8 cellular contexts compared by ENCODE assay signal in genomic region chr18:76495435-76496199, GRCh38. TPM values are rescaled to one million over a fixed set of nuclear protein-coding genes. Genes with fewer than 3 reads are reported as not detected.
DNase-seq lines count a peak whose midpoint lies in the region; ATAC-seq and TF ChIP-seq lines count a peak whose summit lies in the region.

No MANE protein-coding gene starts in this region.

- H3K36me3 Mint-ChIP-seq in effector memory CD8-positive, alpha-beta T cell (ENCODE audit: insufficient read depth): peaks cover 14% of the 10 kb centered on the region

- H3K27ac Mint-ChIP-seq in effector memory CD8-positive, alpha-beta T cell: peak overlapping the region in 1 of 2 donors; percentile 51

- H3K4me3 Mint-ChIP-seq in effector memory CD8-positive, alpha-beta T cell: peak overlapping the region; percentile 61 to 87

- DNase-seq in SK-N-DZ (ENCODE audit: low spot score) (peak; percentile 72), thyroid gland (peak; percentile 39 to 47)
- no peak for DNase-seq in effector memory CD8-positive, alpha-beta T cell

- TF ChIP-seq CTCF in GM12875 (IDR thresholded peaks at IDR 0.05; ENCODE audit: borderline replicate concordance, insufficient read depth, low read depth, low read length): no peak
- no peak for TF ChIP-seq CTCF in thyroid gland (IDR thresholded peaks at IDR 0.05)

- peak; percentile 16 for ATAC-seq in HG03342 (IDR thresholded peaks at IDR 0.05; ENCODE audit: unreplicated experiment)
- ATAC-seq in effector memory CD8-positive, alpha-beta T cell (replicated peaks): peak; percentile 20
- ATAC-seq in HG03039 (IDR thresholded peaks at IDR 0.05; ENCODE audit: unreplicated experiment): no peak
- no peak for ATAC-seq in GM18861 (IDR thresholded peaks at IDR 0.05; ENCODE audit: unreplicated experiment)

- H3K27ac ChIP-seq in mesodermal cell (ENCODE audit: low read depth, low read length, severe bottlenecking): peak overlapping the region; percentile 89
- peak overlapping the region; percentile 59 to 83 (median 71) for H3K27ac ChIP-seq in thyroid gland

- TF ChIP-seq POLR2A in thyroid gland (IDR thresholded peaks at IDR 0.05): peak in 1 of 2 donors; percentile 52

- H3K27me3 ChIP-seq in thyroid gland: no peaks in the 10 kb centered on the region

- H3K36me3 ChIP-seq in mesodermal cell (ENCODE audit: control insufficient read depth, insufficient read depth, low read length): no peaks in the 10 kb centered on the region
- no peaks in the 10 kb centered on the region for H3K36me3 ChIP-seq in thyroid gland

- WGBS in mesodermal cell (ENCODE audit: insufficient coverage in 2 of 2), 2 experiments: 0% methylated on average over 26 to 27 of the region's 44 CpGs
- 0 to 1% methylated on average over 17 to 20 of the region's 44 CpGs for WGBS in thyroid gland, 2 donors

- H3K4me1 ChIP-seq in mesodermal cell (ENCODE audit: control insufficient read depth, insufficient read depth, low read length, poor library complexity, severe bottlenecking) (peaks cover 4% of the 10 kb centered on the region), thyroid gland (peaks cover 0 to 2% of the 10 kb centered on the region in 2 donors)

- peak overlapping the region; percentile 48 for H3K4me3 ChIP-seq in GM12875 (ENCODE audit: low read depth, low read length)
- peak overlapping the region; percentile 65 for H3K4me3 ChIP-seq in mesodermal cell (ENCODE audit: extremely low read depth, insufficient read depth, low read length, poor library complexity, severe bottlenecking)
- peak overlapping the region; percentile 12 to 63 (median 47) for H3K4me3 ChIP-seq in thyroid gland (replicated peaks in 1 of 3)

- H3K9me3 Mint-ChIP-seq in effector memory CD8-positive, alpha-beta T cell: no peaks in the 10 kb centered on the region

- H3K4me1 Mint-ChIP-seq in effector memory CD8-positive, alpha-beta T cell (ENCODE audit: low read depth in 2 of 2): peaks cover 22 to 28% of the 10 kb centered on the region in 2 donors

- H3K27me3 Mint-ChIP-seq in effector memory CD8-positive, alpha-beta T cell: peaks cover 63 to 66% of the 10 kb centered on the region in 2 donors

- intact Hi-C loops in thyroid gland (cut with DNase I): no loop called here

- H3K9me3 ChIP-seq in mesodermal cell (ENCODE audit: control insufficient read depth, low read length): no peaks in the 10 kb centered on the region
- H3K9me3 ChIP-seq in thyroid gland: no peaks in the 10 kb centered on the region

RNA-seq across cellular contexts. Expression of gene ZNF516, which starts 0.6 kb away (rescaled TPM):
- polyA plus RNA-seq in SK-N-DZ (2014; cell fraction: cytosol; rRNA removed): 18.9 and 25.6 TPM in 2 replicates
- 14.5 and 25.3 TPM in 2 replicates for polyA plus RNA-seq in SK-N-DZ (2014; cell fraction: nucleus; rRNA removed)
- 56.5 TPM for polyA plus RNA-seq in mesodermal cell (2013, experiment 1 of 2)
- polyA plus RNA-seq in mesodermal cell (2013, experiment 2 of 2): 65.2 TPM
- total RNA-seq in thyroid gland: 10 to 100 TPM; 25.4 to 44.8 (median 28.6) TPM

Comparison
In these comparisons a context has a peak if more than half of its experiments do, and no peak if none do; other contexts are left out.
1. ATAC-seq: peak in HG03342 (single experiment) and effector memory CD8-positive, alpha-beta T cell (single experiment); none in HG03039 (single experiment) and GM18861 (single experiment).
2. DNase-seq: peak in SK-N-DZ (single experiment) and thyroid gland (2 of 2); none in effector memory CD8-positive, alpha-beta T cell (0 of 3).
3. Peak in every context shown above with its lines, with median percentiles within 50 percentile points of each other: H3K4me3 ChIP-seq.